ENCODE assay signal across 7 cellular contexts in the genomic region with DNA sequence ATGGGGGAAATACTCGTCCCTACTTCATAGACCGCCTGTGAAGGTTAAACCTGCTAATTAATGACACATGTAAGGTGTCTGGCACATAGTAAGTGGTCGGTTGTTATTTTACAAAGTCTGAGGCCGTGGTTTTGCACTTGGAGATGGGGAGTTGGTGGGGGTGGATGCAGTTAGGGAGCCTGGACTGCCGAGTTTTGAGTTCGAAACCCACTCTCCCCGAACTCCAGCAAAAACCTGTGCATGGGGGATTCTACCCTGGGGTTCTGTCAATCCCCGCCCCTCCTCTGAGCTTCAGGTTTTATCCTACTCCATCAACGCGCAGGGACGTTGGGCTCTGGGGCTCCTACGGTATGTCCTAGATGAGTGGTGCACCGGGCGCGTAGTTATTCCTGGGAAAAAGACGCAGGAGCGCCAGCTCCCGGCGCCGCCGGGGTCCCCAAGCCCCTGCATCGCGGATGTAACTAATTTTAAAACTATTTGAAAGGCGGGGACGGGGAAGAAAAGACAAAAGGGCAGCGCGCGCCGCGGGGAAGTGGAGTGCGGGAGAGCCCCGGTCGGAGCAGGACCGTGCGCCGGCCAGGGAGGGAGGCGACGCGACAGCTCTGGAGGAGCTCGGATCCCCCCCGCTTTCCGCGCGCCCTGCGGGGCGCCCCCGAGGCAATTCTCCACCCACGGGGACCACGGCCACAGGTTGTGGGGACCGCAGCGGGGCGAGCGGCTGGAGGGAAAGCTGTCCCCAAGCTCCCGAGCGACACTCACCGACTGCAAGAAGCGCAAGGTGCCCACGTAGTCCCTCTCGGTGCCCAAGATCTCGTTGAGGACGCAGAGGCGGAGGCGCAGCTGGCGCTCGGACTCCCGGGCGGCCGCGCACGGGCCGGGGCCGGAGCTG. TPM values are rescaled to one million over a fixed set of nuclear protein-coding genes. Genes with fewer than 3 reads are reported as not detected.
A peak's percentile ranks its signal among the peaks of the same experiment; 100 is the strongest.
DNase-seq lines count a peak whose midpoint lies in the region; ATAC-seq and TF ChIP-seq lines count a peak whose summit lies in the region.

No MANE protein-coding gene starts in this region.

- POLR2A ChIA-PET in activated naive CD8-positive, alpha-beta T cell treated with anti-CD3 and anti-CD28 coated beads, Interleukin-2, amount 10 ng/mL, durations not matched to agents 7 days and 5 days (lab: Charles Lee) = interaction anchor here (0.6 to 3.7 kb wide), 16 partner anchors 8 to 219 kb away, joined by 3 to 31 read pairs (median 5); partner anchors contain the start of gene CSE1L

- peak; percentile 16 for ATAC-seq in activated naive CD8-positive, alpha-beta T cell treated with anti-CD3 and anti-CD28 coated beads, Interleukin-2, amount 10 ng/mL, durations not matched to agents 7 days and 5 days (ENCODE audit: low read depth)

- no peaks in the 10 kb centered on the region for H3K9me3 Mint-ChIP-seq in activated naive CD8-positive, alpha-beta T cell treated with anti-CD3 and anti-CD28 coated beads, Interleukin-2, amount 10 ng/mL, durations not matched to agents 7 days and 5 days
- H3K9me3 Mint-ChIP-seq in immature natural killer cell = no peaks in the 10 kb centered on the region

- H3K27ac Mint-ChIP-seq in activated naive CD8-positive, alpha-beta T cell treated with anti-CD3 and anti-CD28 coated beads, Interleukin-2, amount 10 ng/mL, durations not matched to agents 7 days and 5 days = peak overlapping the region; percentile 92
- peak overlapping the region in 3 of 6 donors; percentile 74 to 99 (median 94) for H3K27ac Mint-ChIP-seq in immature natural killer cell

- no peaks in the 10 kb centered on the region for H3K27me3 Mint-ChIP-seq in activated naive CD8-positive, alpha-beta T cell treated with anti-CD3 and anti-CD28 coated beads, Interleukin-2, amount 10 ng/mL, durations not matched to agents 7 days and 5 days
- peaks cover 5 to 21% (median 15%) of the 10 kb centered on the region in 3 donors for H3K27me3 Mint-ChIP-seq in immature natural killer cell (ENCODE audit: low read depth in 3 of 3)

- peak overlapping the region; percentile 96 for H3K4me3 Mint-ChIP-seq in activated naive CD8-positive, alpha-beta T cell treated with anti-CD3 and anti-CD28 coated beads, Interleukin-2, amount 10 ng/mL, durations not matched to agents 7 days and 5 days
- peak overlapping the region; percentile 93 to 99 (median 98) for H3K4me3 Mint-ChIP-seq in immature natural killer cell

- H3K36me3 Mint-ChIP-seq in activated naive CD8-positive, alpha-beta T cell treated with anti-CD3 and anti-CD28 coated beads, Interleukin-2, amount 10 ng/mL, durations not matched to agents 7 days and 5 days = peaks cover 20% of the 10 kb centered on the region
- peaks cover 0 to 9% (median 0%) of the 10 kb centered on the region in 3 donors for H3K36me3 Mint-ChIP-seq in immature natural killer cell

- peaks cover 33% of the 10 kb centered on the region for H3K4me1 Mint-ChIP-seq in activated naive CD8-positive, alpha-beta T cell treated with anti-CD3 and anti-CD28 coated beads, Interleukin-2, amount 10 ng/mL, durations not matched to agents 7 days and 5 days
- peaks cover 10 to 14% of the 10 kb centered on the region in 2 donors for H3K4me1 Mint-ChIP-seq in immature natural killer cell

- peak; percentile 26 for DNase-seq in H4 (ENCODE audit: low spot score)
- peak; percentile 62 for DNase-seq in NCI-H146 (lab: John Stamatoyannopoulos, UW)
- peak; percentile 61 for DNase-seq in activated naive CD8-positive, alpha-beta T cell treated with anti-CD3 and anti-CD28 coated beads, Interleukin-2, amount 10 ng/mL, durations not matched to agents 7 days and 5 days
- DNase-seq in immature natural killer cell = peak; percentile 71 to 73 (median 72)
- peak; percentile 36 for DNase-seq in stimulated activated CD4-positive, alpha-beta T cell treated with anti-CD3 and anti-CD28 coated beads, Interleukin-4, amount 100 ng/mL, for 1 hour
- DNase-seq in GM19240 (ENCODE audit: insufficient read length, low spot score) = no peak

- peak; percentile 7; the same call in 1 of the 3 replicates for TF ChIP-seq CTCF in GM12872 (IDR thresholded peaks at IDR 0.05; ENCODE audit: insufficient read depth, low read depth, low read length)

RNA-seq across cellular contexts. Expression of gene PREX1, which starts 0.7 kb away (rescaled TPM):
- total RNA-seq in H4 (2014; rRNA removed; shearing (Covaris generic)) = 2.8 and 3.1 TPM in 2 replicates
- 100 to 1,000 TPM; 142 to 147 TPM for total RNA-seq in activated naive CD8-positive, alpha-beta T cell treated with anti-CD3 and anti-CD28 coated beads, Interleukin-2, amount 10 ng/mL, durations not matched to agents 7 days and 5 days
- polyA plus RNA-seq in immature natural killer cell = 10 to 100 TPM; 30.5 to 94.3 (median 54.9) TPM

Comparison
In these comparisons a context has a peak if more than half of its experiments do, and no peak if none do; other contexts are left out.
1. RNA of gene PREX1, which starts 0.7 kb away (total RNA-seq): 142 to 147 TPM in activated naive CD8-positive, alpha-beta T cell treated with anti-CD3 and anti-CD28 coated beads, Interleukin-2, amount 10 ng/mL, durations not matched to agents 7 days and 5 days; 2.8 to 3.1 TPM in H4; every median in the first group is over 10 times any median in the second.